8 cellular contexts compared by ENCODE assay signal in genomic region chr3:113746069-113746954, GRCh38. TPM values are rescaled to one million over a fixed set of nuclear protein-coding genes. Genes with fewer than 3 reads are reported as not detected.
DNase-seq lines count a peak whose midpoint lies in the region; ATAC-seq and TF ChIP-seq lines count a peak whose summit lies in the region.

Gene NAA50, minus strand, starts transcription at chr3:113746249. Its CDS starts 300 bp downstream, at chr3:113745949.

- H3K4me3 ChIP-seq in ACC112 (ENCODE audit: low read depth, low read length) (peak within 1 kb of the TSS; percentile 84), smooth muscle cell (peak within 1 kb of the TSS; percentile 95)

- peak within 1 kb of the TSS; percentile 99 for H3K9ac ChIP-seq in smooth muscle cell (ENCODE audit: low read depth)

- CTCF ChIA-PET in activated B cell treated with CpG ODN at 0.5 μM for 24 hours (lab: Charles Lee): interaction anchor here (0.7 to 3.2 kb wide), 13 partner anchors 9 to 253 kb away, joined by 3 to 49 read pairs (median 9); partner anchors contain the start of gene GRAMD1C

- no peaks in the 10 kb centered on the region for H3K27me3 Mint-ChIP-seq in activated B cell treated with CpG ODN at 0.5 μM for 24 hours

- no peaks in the 10 kb centered on the region for H3F3A ChIP-seq in smooth muscle cell (ENCODE audit: low read depth)

- H3K27ac Mint-ChIP-seq in activated B cell treated with CpG ODN at 0.5 μM for 24 hours: peak within 1 kb of the TSS; percentile 100

- no peaks in the 10 kb centered on the region for H3K9me3 ChIP-seq in smooth muscle cell (replicated peaks; ENCODE audit: low read depth)

- under 1% methylated on average over 59 of the region's 59 CpGs for WGBS in smooth muscle cell (ENCODE audit: low lambda C conversion rate)

- H3K36me3 Mint-ChIP-seq in activated B cell treated with CpG ODN at 0.5 μM for 24 hours (ENCODE audit: low read depth): peaks cover 30% of the 10 kb centered on the region

- peaks cover 39% of the 10 kb centered on the region for H4K20me1 ChIP-seq in smooth muscle cell (ENCODE audit: low read depth)

- H3K4me1 Mint-ChIP-seq in activated B cell treated with CpG ODN at 0.5 μM for 24 hours: peaks cover 68% of the 10 kb centered on the region

- 0 out of 2 replicates have a peak, but pooled peaks cover 3% of the 10 kb centered on the region for H3K36me3 ChIP-seq in ACC112 (ENCODE audit: insufficient read depth, low read length)
- H3K36me3 ChIP-seq in smooth muscle cell (ENCODE audit: low read depth): no peaks in the 10 kb centered on the region

- DNase-seq in NCI-H345 (lab: John Stamatoyannopoulos, UW) (peak; percentile 90), activated B cell treated with CpG ODN at 0.5 μM for 24 hours (peak; percentile 84), caudate nucleus (lab: John Stamatoyannopoulos, UW) (peak; percentile 54 to 97 (median 89)), iPS-NIHi7 (ENCODE audit: extremely low spot score) (peak; percentile 92), smooth muscle cell (lab: John Stamatoyannopoulos, UW; ENCODE audit: unreplicated experiment) (peak; percentile 86)

- H3K4me2 ChIP-seq in smooth muscle cell: peak within 1 kb of the TSS; percentile 94

- no peak for TF ChIP-seq CTCF in activated B cell treated with CpG ODN at 0.5 μM for 24 hours (IDR thresholded peaks at IDR 0.05)
- no peak for TF ChIP-seq CTCF in smooth muscle cell (IDR thresholded peaks at IDR 0.05; ENCODE audit: borderline replicate concordance, insufficient read depth, poor library complexity, severe bottlenecking)

- H3K9me3 Mint-ChIP-seq in activated B cell treated with CpG ODN at 0.5 μM for 24 hours: no peaks in the 10 kb centered on the region

- H2AFZ ChIP-seq in ACC112 (ENCODE audit: low read length, unreplicated experiment) (peak within 1 kb of the TSS; percentile 77), smooth muscle cell (ENCODE audit: low read depth) (peak within 1 kb of the TSS; percentile 85)

- peak within 1 kb of the TSS; percentile 93 for H3K4me3 Mint-ChIP-seq in activated B cell treated with CpG ODN at 0.5 μM for 24 hours

- peaks cover 38% of the 10 kb centered on the region for H3K4me1 ChIP-seq in ACC112 (ENCODE audit: control insufficient read depth, insufficient read depth, low read length, unreplicated experiment)
- peaks cover 28% of the 10 kb centered on the region for H3K4me1 ChIP-seq in smooth muscle cell (ENCODE audit: low read depth)

- intact Hi-C loops in activated B cell treated with CpG ODN at 0.5 μM for 24 hours (cut with micrococcal nuclease): loop anchor here (1.0 to 5.0 kb wide), 16 partner anchors 8 to 1912 kb away; partner anchors contain the start of genes ATG3, CCDC191, QTRT2 and SIDT1

- H3K27me3 ChIP-seq in ACC112 (ENCODE audit: insufficient read depth, low read length): no peaks in the 10 kb centered on the region
- H3K27me3 ChIP-seq in smooth muscle cell (ENCODE audit: low read depth): no peaks in the 10 kb centered on the region

- ATAC-seq in GM18873 (IDR thresholded peaks at IDR 0.05; ENCODE audit: low FRiP score, unreplicated experiment) (peak; percentile 31), HG03175 (IDR thresholded peaks at IDR 0.05; ENCODE audit: unreplicated experiment) (peak; percentile 55), activated B cell treated with CpG ODN at 0.5 μM for 24 hours (ENCODE audit: low read depth) (peak; percentile 72)

- POLR2A ChIA-PET in activated B cell treated with CpG ODN at 0.5 μM for 24 hours (lab: Charles Lee): interaction anchor here (0.6 to 3.8 kb wide), 34 partner anchors 9 to 1441 kb away, joined by 3 to 50 read pairs (median 4); partner anchors contain the start of genes CCDC191, GRAMD1C, QTRT2 and SPICE1

- peak within 1 kb of the TSS; percentile 100 for H3K27ac ChIP-seq in ACC112 (ENCODE audit: low read depth, low read length)
- peak within 1 kb of the TSS; percentile 100 for H3K27ac ChIP-seq in caudate nucleus (ENCODE audit: low read depth, low read length)
- H3K27ac ChIP-seq in smooth muscle cell (ENCODE audit: low read depth): peak within 1 kb of the TSS; percentile 100

- H3K79me2 ChIP-seq in ACC112 (ENCODE audit: control insufficient read depth, insufficient read depth, low read length, unreplicated experiment): peaks cover 80% of the 10 kb centered on the region
- H3K79me2 ChIP-seq in smooth muscle cell (ENCODE audit: low read depth): peaks cover 80% of the 10 kb centered on the region

RNA-seq across cellular contexts. Expression of gene NAA50, which starts in this region (rescaled TPM):
- total RNA-seq in activated B cell treated with CpG ODN at 0.5 μM for 24 hours (112 and 118 TPM in 2 replicates), smooth muscle cell (82.0 and 97.8 TPM in 2 replicates)
- 50.3 and 52.8 TPM in 2 replicates for polyA plus RNA-seq in smooth muscle cell

Comparison
In these comparisons a context has a peak if more than half of its experiments do, and no peak if none do; other contexts are left out.
1. Peak in every context shown above with its lines: DNase-seq, ATAC-seq, H3K4me3 ChIP-seq and H3K27ac ChIP-seq.